Comparison of ENCODE assay signal across 8 cellular contexts in genomic region chr4:129218355-129218754, GRCh38.
DNase-seq lines count a peak whose midpoint lies in the region; ATAC-seq, FAIRE-seq and TF ChIP-seq lines count a peak whose summit lies in the region.

No MANE protein-coding gene starts in this region.

- FAIRE-seq in endothelial cell of umbilical vein (lab: Jason Lieb, UNC), result no peak

- H3K4me3 ChIP-seq in endothelial cell of umbilical vein (replicated peaks in 1 of 3; ENCODE audit: insufficient read depth in 1 of 3, low read depth in 1 of 3, low read length in 3 of 3), result no peak overlapping the region

- dilution Hi-C loops in endothelial cell of umbilical vein (cut with MboI; ENCODE audit: extremely low pct_ligation_motif_present, low sequenced_read_pairs), result no loop called here

- intact Hi-C loops in endothelial cell of umbilical vein (cut with micrococcal nuclease), result loop anchor here (1.0 kb wide), 1 partner anchor 423 kb away; no protein-coding TSS in a partner anchor

- no peaks in the 10 kb centered on the region for H3K36me3 Mint-ChIP-seq in activated CD8-positive, alpha-beta T cell treated with anti-CD3 and anti-CD28 coated beads, Interleukin-2, amount 10 ng/mL, durations not matched to agents 7 days and 5 days (ENCODE audit: low read depth)

- peak; percentile 71 for ATAC-seq in GM21723 (IDR thresholded peaks at IDR 0.05; ENCODE audit: unreplicated experiment)
- ATAC-seq in activated CD8-positive, alpha-beta T cell treated with anti-CD3 and anti-CD28 coated beads, Interleukin-2, amount 10 ng/mL, durations not matched to agents 7 days and 5 days, result no peak
- no peak for ATAC-seq in activated CD4-positive, CD25-positive, alpha-beta regulatory T cell treated with anti-CD3 and anti-CD28 coated beads, Interleukin-2, amount 50 U/mL, for 24 hours

- H3K27ac Mint-ChIP-seq in activated CD8-positive, alpha-beta T cell treated with anti-CD3 and anti-CD28 coated beads, Interleukin-2, amount 10 ng/mL, durations not matched to agents 7 days and 5 days, result no peak overlapping the region

- no peak overlapping the region for H3K4me3 Mint-ChIP-seq in activated CD8-positive, alpha-beta T cell treated with anti-CD3 and anti-CD28 coated beads, Interleukin-2, amount 10 ng/mL, durations not matched to agents 7 days and 5 days

- no peaks in the 10 kb centered on the region for H3K9me3 Mint-ChIP-seq in activated CD8-positive, alpha-beta T cell treated with anti-CD3 and anti-CD28 coated beads, Interleukin-2, amount 10 ng/mL, durations not matched to agents 7 days and 5 days (ENCODE audit: insufficient read depth)

- H3K36me3 ChIP-seq in endothelial cell of umbilical vein (ENCODE audit: control insufficient read depth in 2 of 2, extremely low read depth in 1 of 2, insufficient read depth in 2 of 2, low read length in 2 of 2), result no peaks in the 10 kb centered on the region

- no peaks in the 10 kb centered on the region for H3K9me3 ChIP-seq in endothelial cell of umbilical vein (replicated peaks; ENCODE audit: control insufficient read depth, insufficient read depth, low read length)

- CTCF ChIA-PET in endothelial cell of umbilical vein (lab: Charles Lee), result no interaction called here
- CTCF ChIA-PET in activated CD8-positive, alpha-beta T cell treated with anti-CD3 and anti-CD28 coated beads, Interleukin-2, amount 10 ng/mL, durations not matched to agents 7 days and 5 days (lab: Charles Lee), result no interaction called here

- no TSS peak for BruUV-seq in endothelial cell of umbilical vein (replicated peaks; lab: Mats Ljungman, UMichigan)

- POLR2A ChIA-PET in endothelial cell of umbilical vein (lab: Charles Lee), result no interaction called here
- POLR2A ChIA-PET in activated CD8-positive, alpha-beta T cell treated with anti-CD3 and anti-CD28 coated beads, Interleukin-2, amount 10 ng/mL, durations not matched to agents 7 days and 5 days (lab: Charles Lee), result no interaction called here

- H3K4me1 ChIP-seq in endothelial cell of umbilical vein (ENCODE audit: control insufficient read depth, extremely low read depth, insufficient read depth, low read length), result no peaks in the 10 kb centered on the region

- no peak overlapping the region for H3K4me2 ChIP-seq in endothelial cell of umbilical vein (ENCODE audit: insufficient read depth, low read length)

- no peaks in the 10 kb centered on the region for H3K9me1 ChIP-seq in endothelial cell of umbilical vein (replicated peaks; ENCODE audit: control insufficient read depth, extremely low read depth, insufficient read depth, low read length)

- no peak for TF ChIP-seq POLR2A in endothelial cell of umbilical vein (IDR thresholded peaks at IDR 0.05; ENCODE audit: low read depth, low read length)

- no peak overlapping the region for H3K9ac ChIP-seq in endothelial cell of umbilical vein (replicated peaks; ENCODE audit: extremely low read depth, insufficient read depth, low read length)

- peaks cover 4% of the 10 kb centered on the region for H3K27me3 Mint-ChIP-seq in activated CD8-positive, alpha-beta T cell treated with anti-CD3 and anti-CD28 coated beads, Interleukin-2, amount 10 ng/mL, durations not matched to agents 7 days and 5 days (ENCODE audit: low read depth)

- no peaks in the 10 kb centered on the region for H4K20me1 ChIP-seq in endothelial cell of umbilical vein (replicated peaks; ENCODE audit: control insufficient read depth, extremely low read depth, insufficient read depth, low read length)

- H3K79me2 ChIP-seq in endothelial cell of umbilical vein (ENCODE audit: control insufficient read depth, insufficient read depth, low read length), result no peaks in the 10 kb centered on the region

- TF ChIP-seq CTCF in endothelial cell of umbilical vein (IDR thresholded peaks at IDR 0.05; ENCODE audit: extremely low read depth in 1 of 2, insufficient read depth in 1 of 2, low read depth in 1 of 2, low read length in 2 of 2), result no peak

- no peak overlapping the region for H2AFZ ChIP-seq in endothelial cell of umbilical vein (ENCODE audit: low read depth, low read length)

- no peaks in the 10 kb centered on the region for H3K4me1 Mint-ChIP-seq in activated CD8-positive, alpha-beta T cell treated with anti-CD3 and anti-CD28 coated beads, Interleukin-2, amount 10 ng/mL, durations not matched to agents 7 days and 5 days (ENCODE audit: low read depth)

- DNase-seq in NCI-H526 treated with DMSO at 0.1 percent for 48 hours (lab: John Stamatoyannopoulos, UW), result peak; percentile 29
- DNase-seq in endothelial cell of umbilical vein (ENCODE audit: low read depth, low spot score), result peak; percentile 24
- peak; percentile 5 for DNase-seq in putamen (ENCODE audit: low spot score)
- DNase-seq in HPDE6-E6E7 (ENCODE audit: extremely low spot score), result no peak
- DNase-seq in activated CD8-positive, alpha-beta T cell treated with anti-CD3 and anti-CD28 coated beads, Interleukin-2, amount 10 ng/mL, durations not matched to agents 7 days and 5 days, result no peak
- DNase-seq in activated CD4-positive, CD25-positive, alpha-beta regulatory T cell (lab: John Stamatoyannopoulos, UW), result no peak

- no peak overlapping the region for H3K27ac ChIP-seq in endothelial cell of umbilical vein (ENCODE audit: insufficient read depth, low read depth, low read length)

- no peaks in the 10 kb centered on the region for H3K27me3 ChIP-seq in endothelial cell of umbilical vein (ENCODE audit: control insufficient read depth in 2 of 2, insufficient read depth in 2 of 2, low read length in 2 of 2)

TF ChIP-seq in endothelial cell of umbilical vein, 7 proteins besides CTCF, POLR2A, EP300 and RAD21:
- no peak for TF ChIP-seq EZH2 (IDR thresholded peaks at IDR 0.05; ENCODE audit: borderline replicate concordance, low read depth, low read length, severe bottlenecking)
- no peak for TF ChIP-seq FOS (IDR thresholded peaks at IDR 0.05; ENCODE audit: borderline replicate concordance, insufficient read depth, low read length)
- no peak for TF ChIP-seq GATA2 (IDR thresholded peaks at IDR 0.05; ENCODE audit: insufficient read depth, insufficient read length, low read depth, low read length)
- TF ChIP-seq MYC (IDR thresholded peaks at IDR 0.05; ENCODE audit: low read depth, low read length), result no peak
- no peak for TF ChIP-seq JUN (IDR thresholded peaks at IDR 0.05; ENCODE audit: borderline replicate concordance, insufficient read depth, insufficient read length, low read depth)
- TF ChIP-seq MAX (IDR thresholded peaks at IDR 0.05; ENCODE audit: insufficient read depth, insufficient read length), result no peak
- TF ChIP-seq POLR2AphosphoS5 (IDR thresholded peaks at IDR 0.05; ENCODE audit: insufficient read depth, low read depth, low read length), result no peak
TF ChIP-seq in endothelial cell of umbilical vein: peak in this region for 0.

Comparison
In these comparisons a context has a peak if more than half of its experiments do, and no peak if none do; other contexts are left out.
1. DNase-seq: peak in NCI-H526 treated with DMSO at 0.1 percent for 48 hours (single experiment), endothelial cell of umbilical vein (single experiment) and putamen (single experiment); none in HPDE6-E6E7 (single experiment), activated CD8-positive, alpha-beta T cell treated with anti-CD3 and anti-CD28 coated beads, Interleukin-2, amount 10 ng/mL, durations not matched to agents 7 days and 5 days (single experiment) and activated CD4-positive, CD25-positive, alpha-beta regulatory T cell (0 of 4).